In the genomic region with DNA sequence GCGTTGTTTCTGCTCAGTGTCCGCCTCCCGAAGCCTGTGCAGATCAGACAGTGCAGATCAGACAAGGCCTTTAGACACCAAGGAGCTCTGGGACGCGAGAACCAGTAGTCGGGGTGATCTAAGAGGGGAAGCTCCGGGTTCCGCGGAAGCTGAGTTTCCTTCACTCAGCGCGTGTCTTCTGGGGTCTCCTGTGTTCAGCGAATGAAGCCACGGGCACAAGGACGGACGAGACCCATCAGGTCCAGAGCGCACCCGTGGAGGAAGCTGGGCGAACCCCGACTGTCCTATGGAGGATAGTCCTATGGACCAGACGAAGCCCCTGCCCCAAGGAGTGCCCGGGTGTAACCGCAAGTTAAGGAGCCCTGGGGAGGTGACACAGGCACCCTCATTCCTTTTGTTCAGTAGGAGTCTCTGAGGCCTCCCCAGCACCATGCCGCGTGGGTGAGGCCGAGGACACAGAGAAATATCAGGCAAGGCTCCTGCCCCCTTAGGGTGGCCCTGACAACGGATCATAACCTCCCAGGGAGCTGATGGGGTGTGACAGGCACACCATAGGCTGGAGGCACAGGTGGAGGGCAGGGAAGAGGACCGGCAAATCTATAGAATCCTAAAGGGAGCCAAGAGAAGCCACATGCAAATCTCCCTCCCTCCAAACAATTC, we compare ENCODE assay signal across 8 cellular contexts. TPM values are rescaled to one million over a fixed set of nuclear protein-coding genes. Genes with fewer than 3 reads are reported as not detected.
DNase-seq lines count a peak whose midpoint lies in the region; ATAC-seq and TF ChIP-seq lines count a peak whose summit lies in the region.

No MANE protein-coding gene starts in this region.

- H3K27me3 ChIP-seq in DOHH2 (ENCODE audit: control insufficient read depth, low read length), result peaks cover 3% of the 10 kb centered on the region; the same call in 1 of the 2 replicates
- no peaks in the 10 kb centered on the region for H3K27me3 ChIP-seq in thymus (ENCODE audit: control insufficient read depth, insufficient read depth)

- H3K9me3 ChIP-seq in DOHH2 (ENCODE audit: control insufficient read depth, insufficient read depth, low read length) (no peaks in the 10 kb centered on the region), thymus (ENCODE audit: control insufficient read depth) (no peaks in the 10 kb centered on the region)

- H3K36me3 ChIP-seq in DOHH2 (ENCODE audit: control insufficient read depth, low read length) (peaks cover 48% of the 10 kb centered on the region), thymus (ENCODE audit: control insufficient read depth, insufficient read depth) (peaks cover 24% of the 10 kb centered on the region)

- H3K27ac ChIP-seq in DOHH2 (ENCODE audit: low read depth, low read length) (peak overlapping the region; percentile 97), thymus (ENCODE audit: low read depth) (peak overlapping the region; percentile 99)

- peaks cover 46% of the 10 kb centered on the region for H3F3A ChIP-seq in DOHH2 (ENCODE audit: control insufficient read depth, insufficient read depth)

- H3K36me3 Mint-ChIP-seq in central memory CD8-positive, alpha-beta T cell (ENCODE audit: insufficient read depth), result peaks cover 39% of the 10 kb centered on the region
- H3K36me3 Mint-ChIP-seq in memory B cell, result peaks cover 11% of the 10 kb centered on the region

- H3K9me2 ChIP-seq in DOHH2 (replicated peaks; ENCODE audit: control insufficient read depth, low read length), result no peaks in the 10 kb centered on the region

- H3K9me3 Mint-ChIP-seq in central memory CD8-positive, alpha-beta T cell, result no peaks in the 10 kb centered on the region
- no peaks in the 10 kb centered on the region for H3K9me3 Mint-ChIP-seq in memory B cell

- DNase-seq in RKO (ENCODE audit: low spot score) (peak; percentile 63), memory B cell (ENCODE audit: low spot score in 2 of 2) (no peak), epidermal melanocyte (ENCODE audit: insufficient read length, low spot score) (no peak), HPDE6-E6E7 (ENCODE audit: extremely low spot score) (no peak)
- peak in 1 of 2 donors; percentile 15 for DNase-seq in central memory CD8-positive, alpha-beta T cell (ENCODE audit: low spot score in 2 of 2)

- peak overlapping the region; percentile 97 for H3K4me3 Mint-ChIP-seq in central memory CD8-positive, alpha-beta T cell
- H3K4me3 Mint-ChIP-seq in memory B cell, result peak overlapping the region; percentile 100

- ATAC-seq in HG03064 (IDR thresholded peaks at IDR 0.05; ENCODE audit: low read depth, unreplicated experiment) (peak; percentile 5), memory B cell (ENCODE audit: low read depth) (peak; percentile 3)
- ATAC-seq in central memory CD8-positive, alpha-beta T cell (replicated peaks; ENCODE audit: extremely low read depth, poor library complexity, severe bottlenecking), result peak; percentile 1

- H3K4me1 Mint-ChIP-seq in central memory CD8-positive, alpha-beta T cell, result peaks cover 74% of the 10 kb centered on the region
- peaks cover 45% of the 10 kb centered on the region for H3K4me1 Mint-ChIP-seq in memory B cell

- peak overlapping the region; percentile 99 for H3K27ac Mint-ChIP-seq in central memory CD8-positive, alpha-beta T cell (ENCODE audit: low read depth)
- H3K27ac Mint-ChIP-seq in memory B cell, result peak overlapping the region; percentile 98

- peaks cover 60% of the 10 kb centered on the region for H3K79me2 ChIP-seq in DOHH2 (ENCODE audit: control insufficient read depth, low read length)

- 29% methylated on average over 27 of the region's 27 CpGs for WGBS in thymus

- H3K4me3 ChIP-seq in DOHH2 (ENCODE audit: low read length) (peak overlapping the region; percentile 99), thymus (ENCODE audit: low read length) (peak overlapping the region; percentile 91)

- H3K4me1 ChIP-seq in DOHH2 (ENCODE audit: control insufficient read depth, low read length) (peaks cover 54% of the 10 kb centered on the region), thymus (ENCODE audit: control insufficient read depth, insufficient read depth, low read length) (peaks cover 26% of the 10 kb centered on the region)

- no peak for TF ChIP-seq CTCF in DOHH2 (IDR thresholded peaks at IDR 0.05; ENCODE audit: low read depth, low read length, poor library complexity, severe bottlenecking)

- H3K27me3 Mint-ChIP-seq in central memory CD8-positive, alpha-beta T cell, result no peaks in the 10 kb centered on the region
- H3K27me3 Mint-ChIP-seq in memory B cell, result no peaks in the 10 kb centered on the region

- H4K20me1 ChIP-seq in DOHH2 (ENCODE audit: control insufficient read depth, insufficient read depth, low read depth, low read length), result peaks cover 30% of the 10 kb centered on the region

- peak overlapping the region; percentile 99 for H3K4me2 ChIP-seq in DOHH2 (ENCODE audit: low read length)

RNA-seq across cellular contexts. Expression of gene TMEM238, which starts 0.6 kb away (rescaled TPM):
- polyA plus RNA-seq in thymus, result 0.23 TPM

RNA-seq across cellular contexts. Expression of gene RPL28, which starts 1.0 kb away (rescaled TPM):
- 2,578 TPM for polyA plus RNA-seq in thymus

RNA-seq across cellular contexts. Expression of gene TMEM190, which starts 8.1 kb away (rescaled TPM):
- polyA plus RNA-seq in thymus, result 3.4 TPM

RNA-seq across cellular contexts. Expression of gene IL11, which starts 14.4 kb away (rescaled TPM):
- 1.5 TPM for polyA plus RNA-seq in thymus

RNA-seq across cellular contexts. Expression of gene GARIN5B, which starts 21.6 kb away (rescaled TPM):
- 0.05 TPM for polyA plus RNA-seq in thymus
